In the genomic region with DNA sequence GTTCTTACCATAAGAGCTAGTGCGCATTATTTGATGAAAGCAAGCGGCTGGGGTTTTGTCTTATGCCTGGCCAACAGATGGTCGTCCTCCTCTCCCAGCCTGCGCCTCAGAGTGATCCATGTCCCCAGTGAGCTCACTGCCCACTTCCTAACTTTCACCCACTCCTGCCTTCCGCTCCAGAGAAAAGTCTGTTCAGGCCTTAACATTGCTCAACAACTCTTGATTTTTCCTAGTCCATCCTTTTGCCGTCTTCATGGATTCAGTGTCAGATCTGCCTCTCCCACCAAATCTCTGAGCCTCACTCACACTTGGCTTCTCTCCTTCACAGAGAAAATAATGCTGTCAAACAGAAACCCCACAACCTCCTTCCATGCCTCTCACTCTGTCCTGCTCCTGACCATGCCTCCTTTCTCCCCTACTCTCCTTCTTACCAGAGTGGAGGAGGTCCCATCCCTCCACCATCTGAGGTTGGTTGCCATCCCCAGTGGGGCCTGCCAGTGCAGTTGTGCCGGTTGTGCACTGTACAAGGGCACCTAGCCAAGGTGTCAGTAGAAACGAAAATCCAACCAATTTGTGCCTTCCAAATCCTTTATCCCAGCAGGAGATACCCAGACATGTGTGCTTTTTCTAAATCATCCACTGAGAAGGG, we compare ENCODE assay signal across 32 cellular contexts.
"Had no signal": no experiment of that assay in that cellular context is flagged by ENCODE, and none has a peak within 500 bp of the region (broad histone marks: within the 10 kb centered on the region; RNA-seq: fewer than 3 reads in every experiment).

No MANE protein-coding gene starts in this region.

- DNase-seq: activated B cell treated with CpG ODN at 0.5 μM for 24 hours; activated CD4-positive, alpha-beta memory T cell treated with anti-CD3 and anti-CD28 coated beads for 36 hours; activated CD4-positive, alpha-beta T cell treated with anti-CD3 and anti-CD28 coated beads for 4 hours; activated CD4-positive, alpha-beta T cell treated with anti-CD3 and anti-CD28 coated beads, Interleukin-2, amount 10 ng/mL, durations not matched to agents 24 days and 14 days; activated CD4-positive, alpha-beta T cell treated with anti-CD3 and anti-CD28 coated beads, Interleukin-2, amount 50 U/mL, for 1 hour; activated CD4-positive, alpha-beta T cell treated with anti-CD3 and anti-CD28 coated beads, Interleukin-2, amount 50 U/mL, for 4 hours; activated CD4-positive, CD25-positive, alpha-beta regulatory T cell treated with anti-CD3 and anti-CD28 coated beads, Interleukin-2, amount 50 U/mL, for 72 hours; activated CD8-positive, alpha-beta memory T cell treated with anti-CD3 and anti-CD28 coated beads, Interleukin-2, amount 50 U/mL, for 4 hours; activated CD8-positive, alpha-beta T cell treated with anti-CD3 and anti-CD28 coated beads for 36 hours; activated effector memory CD4-positive, alpha-beta T cell treated with Interleukin-2 at 50 U/mL for 16 hours; activated gamma-delta T cell; activated naive CD4-positive, alpha-beta T cell treated with anti-CD3 and anti-CD28 coated beads, Interleukin-2, amount 10 ng/mL, durations not matched to agents 7 days and 5 days; activated naive CD4-positive, alpha-beta T cell treated with Interleukin-2 at 50 U/mL for 16 hours; activated naive CD8-positive, alpha-beta T cell treated with anti-CD3 and anti-CD28 coated beads, Interleukin-2, amount 10 ng/mL, durations not matched to agents 7 days and 5 days; activated naive CD8-positive, alpha-beta T cell treated with anti-CD3 and anti-CD28 coated beads, Interleukin-2, amount 50 U/mL, for 24 hours; activated T-cell treated with anti-CD3 and anti-CD28 coated beads for 4 hours; activated T-cell treated with anti-CD3 and anti-CD28 coated beads, Interleukin-2, amount 50 U/mL, for 1 hour; activated T-cell treated with anti-CD3 and anti-CD28 coated beads, Interleukin-2, amount 50 U/mL, for 4 hours; activated T-cell treated with anti-CD3 and anti-CD28 coated beads, Interleukin-2, amount 50 U/mL, for 72 hours; adrenal gland; amniotic stem cell; aorta; body of pancreas; brain microvascular endothelial cell; central memory CD4-positive, alpha-beta T cell; T-helper 1 cell; T-helper 2 cell; T-helper 9 cell had no signal

- H3K9me3 ChIP-seq: adrenal gland, body of pancreas, breast epithelium had no signal

- H3K27ac ChIP-seq: adrenal gland, body of pancreas, brain microvascular endothelial cell, breast epithelium, VCaP had no signal

- H3K36me3 ChIP-seq: adrenal gland, brain microvascular endothelial cell, breast epithelium had no signal

- H3K27me3 ChIP-seq: adrenal gland, body of pancreas, brain microvascular endothelial cell, breast epithelium had no signal

- H3K4me1 ChIP-seq: adrenal gland, body of pancreas, breast epithelium had no signal

- H3K4me3 ChIP-seq: adrenal gland, body of pancreas, breast epithelium had no signal

- FAIRE-seq: astrocyte, TTC549 had no signal
